ENCODE assay signal across 8 cellular contexts in the genomic region with DNA sequence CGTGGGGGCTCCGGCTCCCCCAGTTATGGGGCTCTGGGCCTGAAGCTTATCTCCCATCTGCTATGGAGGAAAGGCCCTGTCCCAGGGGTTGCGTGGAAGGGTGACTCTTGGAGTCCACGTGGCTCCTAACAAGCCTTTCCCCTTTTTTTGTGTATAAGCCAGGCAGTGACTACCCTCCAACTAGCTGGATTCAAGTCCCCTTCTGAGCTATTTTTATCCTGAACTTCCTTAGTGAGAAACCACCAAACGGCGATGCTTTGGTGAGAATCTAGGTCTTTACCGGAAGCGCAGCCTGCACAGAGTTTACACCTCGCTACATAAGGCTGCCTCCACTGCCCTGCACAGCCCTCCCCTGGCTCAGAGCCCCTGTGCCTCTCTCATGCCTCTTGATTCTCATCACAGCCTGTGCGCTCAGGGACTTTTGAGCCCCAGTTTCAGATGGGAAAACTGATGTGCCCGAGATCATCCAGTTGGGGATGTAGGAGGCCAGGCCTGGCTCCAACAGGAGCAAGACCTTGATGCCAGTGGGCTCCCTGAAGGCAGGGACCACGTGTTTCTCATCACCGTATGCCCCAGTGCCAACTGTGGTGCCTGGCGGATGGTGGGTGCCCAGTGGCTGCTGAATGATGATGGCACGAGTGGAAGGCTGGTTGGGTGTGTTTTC.
DNase-seq lines count a peak whose midpoint lies in the region; ATAC-seq and TF ChIP-seq lines count a peak whose summit lies in the region.

No MANE protein-coding gene starts in this region.

- H3K36me3 ChIP-seq in smooth muscle cell (ENCODE audit: low read depth), result no peaks in the 10 kb centered on the region

- H3K9me3 Mint-ChIP-seq in activated CD8-positive, alpha-beta T cell treated with anti-CD3 and anti-CD28 coated beads for 36 hours, result no peaks in the 10 kb centered on the region
- H3K9me3 Mint-ChIP-seq in natural killer cell treated with Interleukin-12 subunit alpha and Interleukin-12 subunit beta and Interleukin-15 and Interleukin-18, amount 100 ng/mL, for 72 hours, result no peaks in the 10 kb centered on the region

- no peak overlapping the region for H2AFZ ChIP-seq in smooth muscle cell (ENCODE audit: low read depth)

- no peaks in the 10 kb centered on the region for H3K27me3 ChIP-seq in right cardiac atrium (ENCODE audit: control insufficient read depth, insufficient read depth)
- H3K27me3 ChIP-seq in smooth muscle cell (ENCODE audit: low read depth), result no peaks in the 10 kb centered on the region

- H3F3A ChIP-seq in smooth muscle cell (ENCODE audit: low read depth), result peaks cover 3% of the 10 kb centered on the region

- CTCF ChIA-PET in activated CD8-positive, alpha-beta T cell treated with anti-CD3 and anti-CD28 coated beads for 36 hours (lab: Charles Lee), result interaction anchor here (1.0 kb wide), 1 partner anchor 41 kb away, joined by 3 read pairs; no protein-coding TSS in a partner anchor

- H3K27me3 Mint-ChIP-seq in activated CD8-positive, alpha-beta T cell treated with anti-CD3 and anti-CD28 coated beads for 36 hours, result no peaks in the 10 kb centered on the region
- no peaks in the 10 kb centered on the region for H3K27me3 Mint-ChIP-seq in natural killer cell treated with Interleukin-12 subunit alpha and Interleukin-12 subunit beta and Interleukin-15 and Interleukin-18, amount 100 ng/mL, for 72 hours

- H3K4me3 ChIP-seq in right cardiac atrium (ENCODE audit: low read length), result no peak overlapping the region
- H3K4me3 ChIP-seq in smooth muscle cell, result no peak overlapping the region

- H3K36me3 Mint-ChIP-seq in activated CD8-positive, alpha-beta T cell treated with anti-CD3 and anti-CD28 coated beads for 36 hours (ENCODE audit: low read depth), result peaks cover 27% of the 10 kb centered on the region
- H3K36me3 Mint-ChIP-seq in natural killer cell treated with Interleukin-12 subunit alpha and Interleukin-12 subunit beta and Interleukin-15 and Interleukin-18, amount 100 ng/mL, for 72 hours, result no peaks in the 10 kb centered on the region

- ATAC-seq in right cardiac atrium, result no peak
- ATAC-seq in Right ventricle myocardium inferior, result no peak
- ATAC-seq in HG03097 (IDR thresholded peaks at IDR 0.05; ENCODE audit: low FRiP score, unreplicated experiment), result peak; percentile 30
- no peak for ATAC-seq in activated CD8-positive, alpha-beta T cell treated with anti-CD3 and anti-CD28 coated beads for 36 hours
- ATAC-seq in natural killer cell treated with Interleukin-12 subunit alpha and Interleukin-12 subunit beta and Interleukin-15 and Interleukin-18, amount 100 ng/mL, for 72 hours, result peak in 1 of 2 donors; percentile 56

- POLR2A ChIA-PET in activated CD8-positive, alpha-beta T cell treated with anti-CD3 and anti-CD28 coated beads for 36 hours (lab: Charles Lee), result interaction anchor here (0.9 to 4.6 kb wide), 5 partner anchors 9 to 270 kb away, joined by 3 to 26 read pairs (median 3); a partner anchor contains a TSS

- peaks cover 64% of the 10 kb centered on the region for H3K4me1 ChIP-seq in right cardiac atrium (ENCODE audit: control insufficient read depth, insufficient read depth, low read length)
- H3K4me1 ChIP-seq in smooth muscle cell (ENCODE audit: low read depth), result peaks cover 25% of the 10 kb centered on the region

- peaks cover 97% of the 10 kb centered on the region for H4K20me1 ChIP-seq in smooth muscle cell (ENCODE audit: low read depth)

- H3K9me3 ChIP-seq in right cardiac atrium (ENCODE audit: control insufficient read depth, low read length), result no peaks in the 10 kb centered on the region
- no peaks in the 10 kb centered on the region for H3K9me3 ChIP-seq in smooth muscle cell (replicated peaks; ENCODE audit: low read depth)

- WGBS in right cardiac atrium, result 56% methylated on average over 15 of the region's 15 CpGs
- 91% methylated on average over 15 of the region's 15 CpGs for WGBS in smooth muscle cell (ENCODE audit: low lambda C conversion rate)

- peaks cover 79% of the 10 kb centered on the region for H3K4me1 Mint-ChIP-seq in activated CD8-positive, alpha-beta T cell treated with anti-CD3 and anti-CD28 coated beads for 36 hours (ENCODE audit: low read depth)
- peaks cover 64 to 72% of the 10 kb centered on the region in 2 donors for H3K4me1 Mint-ChIP-seq in natural killer cell treated with Interleukin-12 subunit alpha and Interleukin-12 subunit beta and Interleukin-15 and Interleukin-18, amount 100 ng/mL, for 72 hours (ENCODE audit: low read depth in 2 of 2)

- no peak for TF ChIP-seq CTCF in activated CD8-positive, alpha-beta T cell treated with anti-CD3 and anti-CD28 coated beads for 36 hours (IDR thresholded peaks at IDR 0.05)
- no peak for TF ChIP-seq CTCF in smooth muscle cell (IDR thresholded peaks at IDR 0.05; ENCODE audit: borderline replicate concordance, insufficient read depth, poor library complexity, severe bottlenecking)

- peak overlapping the region; percentile 85 for H3K4me3 Mint-ChIP-seq in activated CD8-positive, alpha-beta T cell treated with anti-CD3 and anti-CD28 coated beads for 36 hours
- peak overlapping the region; percentile 88 for H3K4me3 Mint-ChIP-seq in natural killer cell treated with Interleukin-12 subunit alpha and Interleukin-12 subunit beta and Interleukin-15 and Interleukin-18, amount 100 ng/mL, for 72 hours

- peak in 1 of 3 donors; percentile 70 for DNase-seq in right cardiac atrium
- no peak for DNase-seq in Right ventricle myocardium inferior (ENCODE audit: missing footprints)
- DNase-seq in activated CD8-positive, alpha-beta T cell treated with anti-CD3 and anti-CD28 coated beads for 36 hours, result peak; percentile 55
- DNase-seq in natural killer cell treated with Interleukin-12 subunit alpha and Interleukin-12 subunit beta and Interleukin-15 and Interleukin-18, amount 100 ng/mL, for 72 hours (ENCODE audit: low spot score), result no peak
- no peak for DNase-seq in Ammon's horn (ENCODE audit: low spot score)
- no peak for DNase-seq in DMS153 treated with DMSO at 0.1 percent for 48 hours (lab: John Stamatoyannopoulos, UW; ENCODE audit: unreplicated experiment)
- DNase-seq in smooth muscle cell (lab: John Stamatoyannopoulos, UW; ENCODE audit: unreplicated experiment), result no peak

- H3K9ac ChIP-seq in smooth muscle cell (ENCODE audit: low read depth), result no peak overlapping the region

- peak overlapping the region; percentile 92 for H3K27ac Mint-ChIP-seq in activated CD8-positive, alpha-beta T cell treated with anti-CD3 and anti-CD28 coated beads for 36 hours
- peak overlapping the region; percentile 82 to 91 for H3K27ac Mint-ChIP-seq in natural killer cell treated with Interleukin-12 subunit alpha and Interleukin-12 subunit beta and Interleukin-15 and Interleukin-18, amount 100 ng/mL, for 72 hours

- intact Hi-C loops in right cardiac atrium (cut with DNase I) (no loop called here), Right ventricle myocardium inferior (cut with DNase I) (loop anchor here (5.0 kb wide), 1 partner anchor 42 kb away; no protein-coding TSS in a partner anchor)
- intact Hi-C loops in activated CD8-positive, alpha-beta T cell treated with anti-CD3 and anti-CD28 coated beads for 36 hours (cut with micrococcal nuclease), result loop anchor here (5.0 to 10.0 kb wide), 2 partner anchors 42 to 80 kb away; no protein-coding TSS in a partner anchor

- peak overlapping the region; percentile 91 for H3K27ac ChIP-seq in right cardiac atrium (ENCODE audit: low read length)
- H3K27ac ChIP-seq in smooth muscle cell (ENCODE audit: low read depth), result no peak overlapping the region

- H3K79me2 ChIP-seq in smooth muscle cell (ENCODE audit: low read depth), result peaks cover 59% of the 10 kb centered on the region

- no peak overlapping the region for H3K4me2 ChIP-seq in smooth muscle cell

Comparison
In these comparisons a context has a peak if more than half of its experiments do, and no peak if none do; other contexts are left out.
1. intact Hi-C loops: an anchor here in Right ventricle myocardium inferior (5.0 kb wide) and activated CD8-positive, alpha-beta T cell treated with anti-CD3 and anti-CD28 coated beads for 36 hours (5.0 to 10.0 kb wide); none called in right cardiac atrium.